Comparison of ENCODE assay signal across 9 cellular contexts in the genomic region with DNA sequence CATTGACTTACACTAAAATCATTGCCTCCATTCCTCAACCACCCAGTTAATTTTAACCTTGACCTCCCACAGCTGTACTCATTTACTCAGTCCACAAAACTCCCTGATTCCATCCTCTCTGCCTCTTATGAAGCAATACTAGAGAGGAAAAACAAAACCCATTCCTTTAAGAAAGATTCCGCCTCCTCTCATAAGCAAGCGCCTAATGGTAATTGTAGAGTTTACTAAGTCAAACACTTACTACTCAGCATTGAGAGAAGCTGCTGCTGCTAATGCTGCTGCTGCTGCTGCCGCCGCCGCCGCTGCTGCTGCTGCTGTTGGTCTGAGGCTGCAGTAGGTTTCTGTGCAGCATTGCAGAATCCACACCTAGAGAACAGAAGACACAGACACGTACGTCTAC. TPM values are rescaled to one million over a fixed set of nuclear protein-coding genes. Genes with fewer than 3 reads are reported as not detected.
DNase-seq lines count a peak whose midpoint lies in the region; ATAC-seq and TF ChIP-seq lines count a peak whose summit lies in the region.
"Had no signal": no experiment of that assay in that cellular context is flagged by ENCODE, and none has a peak within 500 bp of the region (broad histone marks: within the 10 kb centered on the region; RNA-seq: fewer than 3 reads in every experiment).

No MANE protein-coding gene starts in this region.

- DNase-seq in HFFc6 (peak; percentile 68), brain pericyte (ENCODE audit: low read depth, low spot score) (peak; percentile 36), left lung (peak; percentile 40 to 78), tibial artery (peak; percentile 29 to 68), OCI-M2 (lab: John Stamatoyannopoulos, UW; ENCODE audit: unreplicated experiment) (no peak)
- no peak for DNase-seq in effector CD4-positive, alpha-beta T cell

- no peaks in the 10 kb centered on the region for H3K9me3 Mint-ChIP-seq in HFFc6
- H3K9me3 Mint-ChIP-seq: stimulated activated naive CD8-positive, alpha-beta T cell treated with anti-CD3 and anti-CD28 coated beads, Interleukin-15, Interleukin-2, amounts not matched to agents 100 ng/mL and 50 ng/mL, for 24 hours had no signal

- H3K36me3 ChIP-seq in left lung (no peaks in the 10 kb centered on the region), tibial artery (no peaks in the 10 kb centered on the region)

- ATAC-seq in left lung (peak; percentile 3), HG03378 (IDR thresholded peaks at IDR 0.05; ENCODE audit: unreplicated experiment) (no peak)

- H3K4me3 Mint-ChIP-seq in HFFc6, result no peak overlapping the region
- H3K4me3 Mint-ChIP-seq: stimulated activated naive CD8-positive, alpha-beta T cell treated with anti-CD3 and anti-CD28 coated beads, Interleukin-15, Interleukin-2, amounts not matched to agents 100 ng/mL and 50 ng/mL, for 24 hours had no signal

- no peaks in the 10 kb centered on the region for H3K9me3 ChIP-seq in left lung
- H3K9me3 ChIP-seq in tibial artery, result no peaks in the 10 kb centered on the region

- peak overlapping the region in 1 of 2 donors; percentile 96 for H3K4me3 ChIP-seq in left lung
- peak overlapping the region; percentile 91 to 97 for H3K4me3 ChIP-seq in tibial artery

- intact Hi-C loops in left lung (cut with DNase I), result no loop called here
- intact Hi-C loops in tibial artery (cut with DNase I; ENCODE audit: low total_unique reads), result no loop called here

- TF ChIP-seq CTCF in 22Rv1 (IDR thresholded peaks at IDR 0.05) (no peak), HFFc6 (IDR thresholded peaks at IDR 0.05) (no peak), left lung (IDR thresholded peaks at IDR 0.05) (no peak), tibial artery (IDR thresholded peaks at IDR 0.05) (no peak)

- no peak overlapping the region for H3K27ac Mint-ChIP-seq in HFFc6
- H3K27ac Mint-ChIP-seq: stimulated activated naive CD8-positive, alpha-beta T cell treated with anti-CD3 and anti-CD28 coated beads, Interleukin-15, Interleukin-2, amounts not matched to agents 100 ng/mL and 50 ng/mL, for 24 hours had no signal

- H3K4me1 ChIP-seq in left lung (peaks cover 13 to 36% of the 10 kb centered on the region in 2 donors), tibial artery (peaks cover 0 to 26% (median 14%) of the 10 kb centered on the region in 4 donors)

- peaks cover 37% of the 10 kb centered on the region for H3K4me1 Mint-ChIP-seq in HFFc6 (ENCODE audit: low read depth)

- no peaks in the 10 kb centered on the region for H3K27me3 Mint-ChIP-seq in HFFc6 (ENCODE audit: insufficient read depth)
- H3K27me3 Mint-ChIP-seq: stimulated activated naive CD8-positive, alpha-beta T cell treated with anti-CD3 and anti-CD28 coated beads, Interleukin-15, Interleukin-2, amounts not matched to agents 100 ng/mL and 50 ng/mL, for 24 hours had no signal

- H3K36me3 Mint-ChIP-seq in HFFc6 (ENCODE audit: low read depth), result no peaks in the 10 kb centered on the region

- H3K27me3 ChIP-seq in left lung (no peaks in the 10 kb centered on the region), tibial artery (no peaks in the 10 kb centered on the region)

- peak overlapping the region; percentile 79 for H3K27ac ChIP-seq in 22Rv1
- H3K27ac ChIP-seq in left lung, result peak overlapping the region; percentile 62 to 90
- H3K27ac ChIP-seq in tibial artery, result peak overlapping the region; percentile 98

RNA-seq across cellular contexts. Expression of a gene that starts 2.1 kb away (rescaled TPM):
- 10 to 100 TPM; 46.4 to 57.4 (median 51.5) TPM for total RNA-seq in HFFc6 (2021; fragmentation: NEBNext Ultra II Directional; extraction: Animal tissue kit (Norgen Biotek cat#: 25700))
- 10 to 100 TPM; 62.0 to 77.6 TPM for total RNA-seq in left lung

Comparison
In these comparisons a context has a peak if more than half of its experiments do, and no peak if none do; other contexts are left out.
1. DNase-seq: peak in HFFc6 (single experiment), brain pericyte (single experiment), left lung (2 of 2) and tibial artery (2 of 2); none in effector CD4-positive, alpha-beta T cell (single experiment) and OCI-M2 (single experiment).
2. Peak in every context shown above with its lines, with median percentiles within 50 percentile points of each other: H3K27ac ChIP-seq.